Comparison of ENCODE assay signal across 8 cellular contexts in genomic region chrX:40267334-40268118, GRCh38.
DNase-seq lines count a peak whose midpoint lies in the region; ATAC-seq and TF ChIP-seq lines count a peak whose summit lies in the region.

No MANE protein-coding gene starts in this region.

- H3K4me3 ChIP-seq in GM12864 (ENCODE audit: low read depth, low read length) (peak overlapping the region; percentile 43), coronary artery (peak overlapping the region; percentile 72)

- H3K27me3 Mint-ChIP-seq in natural killer cell (ENCODE audit: low read depth in 2 of 2), result no peaks in the 10 kb centered on the region

- H3K36me3 Mint-ChIP-seq in natural killer cell, result no peaks in the 10 kb centered on the region

- intact Hi-C loops in natural killer cell (cut with micrococcal nuclease), result loop anchor here (5.0 kb wide), 2 partner anchors 455 to 535 kb away; no protein-coding TSS in a partner anchor

- no peaks in the 10 kb centered on the region for H3K9me3 Mint-ChIP-seq in natural killer cell

- H3K4me1 Mint-ChIP-seq in natural killer cell, result peaks cover 0 to 10% of the 10 kb centered on the region in 2 donors

- H3K4me3 Mint-ChIP-seq in natural killer cell, result peak overlapping the region; percentile 72

- H3K27ac ChIP-seq in coronary artery, result peak overlapping the region; percentile 51 to 89

- no peak for TF ChIP-seq CTCF in GM12864 (IDR thresholded peaks at IDR 0.05; ENCODE audit: low read depth, low read length, missing control alignments)
- no peak for TF ChIP-seq CTCF in coronary artery (IDR thresholded peaks at IDR 0.05)
- TF ChIP-seq CTCF in natural killer cell (IDR thresholded peaks at IDR 0.05), result peak; percentile 3

- DNase-seq in GM12864 (ENCODE audit: low read depth) (no peak), MV-4-11 (lab: John Stamatoyannopoulos, UW) (peak; percentile 88), coronary artery (ENCODE audit: low spot score) (no peak), natural killer cell (no peak), NCI-H1436 treated with DMSO at 0.1 percent for 48 hours (lab: John Stamatoyannopoulos, UW) (no peak)

- ATAC-seq in natural killer cell, result peak in 1 of 3 donors; percentile 18
- ATAC-seq in HG02840 (IDR thresholded peaks at IDR 0.05; ENCODE audit: low FRiP score, unreplicated experiment), result no peak
- no peak for ATAC-seq in GM19023 (IDR thresholded peaks at IDR 0.05; ENCODE audit: unreplicated experiment)
- ATAC-seq in HG02588 (IDR thresholded peaks at IDR 0.05; ENCODE audit: unreplicated experiment), result no peak

- H3K27ac Mint-ChIP-seq in natural killer cell, result no peak overlapping the region
